In the genomic region with DNA sequence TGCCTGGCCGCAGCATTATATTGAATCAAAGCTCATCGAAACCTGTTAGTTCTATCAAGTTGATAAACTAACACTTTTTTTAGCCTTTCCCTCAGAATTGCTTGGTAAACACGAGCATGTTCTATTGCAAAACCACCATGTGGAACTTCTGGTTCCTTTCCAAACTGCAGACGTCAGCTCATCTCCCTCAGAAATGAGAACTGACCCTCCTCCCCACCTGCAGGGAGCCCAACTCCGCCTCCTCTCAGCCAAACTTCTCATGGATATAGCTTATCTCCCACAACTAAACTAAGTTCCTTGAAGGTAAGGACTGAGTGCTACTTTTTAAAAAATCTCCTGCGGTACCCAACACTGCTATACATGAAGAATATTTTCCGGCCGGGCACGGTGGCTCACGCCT, we compare ENCODE assay signal across 15 cellular contexts. TPM values are rescaled to one million over a fixed set of nuclear protein-coding genes. Genes with fewer than 3 reads are reported as not detected.
A peak's percentile ranks its signal among the peaks of the same experiment; 100 is the strongest.
DNase-seq lines count a peak whose midpoint lies in the region; ATAC-seq and TF ChIP-seq lines count a peak whose summit lies in the region.
"Had no signal": no experiment of that assay in that cellular context is flagged by ENCODE, and none has a peak within 500 bp of the region (broad histone marks: within the 10 kb centered on the region; RNA-seq: fewer than 3 reads in every experiment).

No MANE protein-coding gene starts in this region.

- peaks cover 6 to 7% of the 10 kb centered on the region in 2 donors for H3K36me3 Mint-ChIP-seq in activated naive CD4-positive, alpha-beta T cell treated with anti-CD3 and anti-CD28 coated beads, Interleukin-2, amount 50 U/mL, for 72 hours

- WGBS in aorta, 2 donors = 92 to 93% methylated on average over 10 of the region's 10 CpGs

- intact Hi-C loops in Right ventricle myocardium superior (cut with DNase I) (no loop called here), mucosa of descending colon (cut with DNase I, micrococcal nuclease) (no loop called here), aorta (cut with DNase I) (no loop called here)

- TF ChIP-seq CTCF in right atrium auricular region (IDR thresholded peaks at IDR 0.05) (no peak), mucosa of descending colon (IDR thresholded peaks at IDR 0.05) (no peak)

- H3K4me1 ChIP-seq in right atrium auricular region (no peaks in the 10 kb centered on the region), mucosa of descending colon (ENCODE audit: low read depth) (peaks cover under 1% of the 10 kb centered on the region), aorta (ENCODE audit: control insufficient read depth in 1 of 2, insufficient read depth in 2 of 2, low read length in 2 of 2) (no peaks in the 10 kb centered on the region)

- H3K4me3 ChIP-seq in right atrium auricular region (no peak overlapping the region), mucosa of descending colon (no peak overlapping the region), aorta (ENCODE audit: low read length in 2 of 2) (no peak overlapping the region)
- H3K4me3 ChIP-seq: ovary had no signal

- H3K27me3 ChIP-seq in right atrium auricular region (no peaks in the 10 kb centered on the region), aorta (ENCODE audit: control insufficient read depth in 1 of 2, insufficient read depth in 2 of 2, low read length in 1 of 2) (no peaks in the 10 kb centered on the region)
- H3K27me3 ChIP-seq: ovary had no signal

- H3K36me3 ChIP-seq in right atrium auricular region (peaks cover 7% of the 10 kb centered on the region), mucosa of descending colon (ENCODE audit: low read depth) (no peaks in the 10 kb centered on the region), aorta (ENCODE audit: control insufficient read depth in 1 of 2, insufficient read depth in 2 of 2, low read length in 1 of 2) (no peaks in the 10 kb centered on the region)
- H3K36me3 ChIP-seq: ovary had no signal

- no peak overlapping the region for H3K27ac ChIP-seq in right atrium auricular region
- no peak overlapping the region for H3K27ac ChIP-seq in aorta (ENCODE audit: low read depth in 1 of 2, low read length in 2 of 2)
- H3K27ac ChIP-seq: ovary had no signal

- H3K9me3 Mint-ChIP-seq in activated naive CD4-positive, alpha-beta T cell treated with anti-CD3 and anti-CD28 coated beads, Interleukin-2, amount 50 U/mL, for 72 hours = no peaks in the 10 kb centered on the region
- H3K9me3 Mint-ChIP-seq: activated CD4-positive, alpha-beta T cell treated with anti-CD3 and anti-CD28 coated beads, Interleukin-2, amount 10 ng/mL, durations not matched to agents 7 days and 5 days had no signal

- ATAC-seq in Right ventricle myocardium superior (ENCODE audit: poor library complexity) (peak; percentile 88), mucosa of descending colon (peak; percentile 27), aorta (ENCODE audit: low FRiP score) (peak; percentile 59), HG02852 (IDR thresholded peaks at IDR 0.05; ENCODE audit: unreplicated experiment) (no peak)
- ATAC-seq in activated naive CD4-positive, alpha-beta T cell treated with anti-CD3 and anti-CD28 coated beads, Interleukin-2, amount 50 U/mL, for 72 hours = no peak

- DNase-seq in Right ventricle myocardium superior = peak; percentile 61
- DNase-seq in right atrium auricular region (ENCODE audit: low spot score) = no peak
- peak; percentile 84 for DNase-seq in fibroblast of gingiva (ENCODE audit: low read depth)
- peak in 1 of 3 donors; percentile 36 for DNase-seq in mucosa of descending colon
- peak in 1 of 2 donors; percentile 59 for DNase-seq in aorta
- DNase-seq in activated naive CD4-positive, alpha-beta T cell treated with anti-CD3 and anti-CD28 coated beads, Interleukin-2, amount 50 U/mL, for 72 hours (ENCODE audit: low spot score in 2 of 2) = no peak
- DNase-seq in COR-L47 (lab: John Stamatoyannopoulos, UW) = no peak
- DNase-seq: activated CD4-positive, alpha-beta T cell treated with anti-CD3 and anti-CD28 coated beads, Interleukin-2, amount 10 ng/mL, durations not matched to agents 7 days and 5 days; activated naive CD4-positive, alpha-beta T cell treated with Interleukin-2 at 50 U/mL for 16 hours; GOT3; islet precursor cell; SK-N-SH had no signal

- H3K9me3 ChIP-seq in right atrium auricular region (no peaks in the 10 kb centered on the region), mucosa of descending colon (no peaks in the 10 kb centered on the region), aorta (ENCODE audit: control insufficient read depth, low read length) (no peaks in the 10 kb centered on the region)
- H3K9me3 ChIP-seq: ovary, SK-N-SH had no signal

- H3K27ac Mint-ChIP-seq in activated naive CD4-positive, alpha-beta T cell treated with anti-CD3 and anti-CD28 coated beads, Interleukin-2, amount 50 U/mL, for 72 hours = peak overlapping the region in 1 of 2 donors; percentile 57
- H3K27ac Mint-ChIP-seq: activated CD4-positive, alpha-beta T cell treated with anti-CD3 and anti-CD28 coated beads, Interleukin-2, amount 10 ng/mL, durations not matched to agents 7 days and 5 days had no signal

RNA-seq across cellular contexts. Expression of a gene that starts 6.7 kb away (rescaled TPM):
- 10.0 TPM for total RNA-seq in Right ventricle myocardium superior
- total RNA-seq in right atrium auricular region = 1 to 10 TPM; 5.1 to 8.5 TPM
- 10 to 100 TPM; 30.0 to 49.3 (median 30.9) TPM for total RNA-seq in mucosa of descending colon
- total RNA-seq in aorta = 10 to 100 TPM; 13.3 to 17.5 TPM
- polyA plus RNA-seq in aorta = 10 to 100 TPM in 1 of 2 donors, 1 to 10 TPM in 1; 7.3 to 21.7 TPM
- total RNA-seq in activated naive CD4-positive, alpha-beta T cell treated with anti-CD3 and anti-CD28 coated beads, Interleukin-2, amount 50 U/mL, for 72 hours = 10 to 100 TPM; 65.9 to 73.1 TPM

RNA-seq across cellular contexts. Expression of a gene that starts 21.0 kb away (rescaled TPM):
- total RNA-seq in Right ventricle myocardium superior (not detected), right atrium auricular region (not detected), mucosa of descending colon (under 1 TPM in 2 of 3 donors, not detected in 1; 0.13 to 0.23 TPM), aorta (not detected)
- not detected for polyA plus RNA-seq in aorta
- total RNA-seq in activated naive CD4-positive, alpha-beta T cell treated with anti-CD3 and anti-CD28 coated beads, Interleukin-2, amount 50 U/mL, for 72 hours = under 1 TPM in 1 of 2 donors, not detected in 1; 0.54 TPM
- total RNA-seq: activated CD4-positive, alpha-beta T cell treated with anti-CD3 and anti-CD28 coated beads, Interleukin-2, amount 10 ng/mL, durations not matched to agents 7 days and 5 days; LHCN-M2; ovary had no signal
- polyA plus RNA-seq: ovary, SK-N-SH had no signal

RNA-seq across cellular contexts. Expression of a gene that starts 41.5 kb away (rescaled TPM):
- total RNA-seq in Right ventricle myocardium superior (11.5 TPM), right atrium auricular region (10 to 100 TPM; 11.1 to 11.4 TPM), mucosa of descending colon (10 to 100 TPM; 20.1 to 24.1 (median 21.9) TPM), aorta (10 to 100 TPM; 10.8 to 15.4 TPM)
- 1 to 10 TPM; 3.9 to 4.5 TPM for polyA plus RNA-seq in aorta
- total RNA-seq in activated naive CD4-positive, alpha-beta T cell treated with anti-CD3 and anti-CD28 coated beads, Interleukin-2, amount 50 U/mL, for 72 hours = 10 to 100 TPM; 18.8 to 23.5 TPM

RNA-seq across cellular contexts. Expression of a gene that starts 41.8 kb away (rescaled TPM):
- total RNA-seq in Right ventricle myocardium superior (8.1 TPM), right atrium auricular region (10 to 100 TPM; 12.6 to 18.8 TPM), mucosa of descending colon (10 to 100 TPM; 27.9 to 39.8 (median 30.1) TPM), aorta (10 to 100 TPM; 27.8 to 37.8 TPM)
- polyA plus RNA-seq in aorta = 10 to 100 TPM in 1 of 2 donors, 1 to 10 TPM in 1; 2.9 to 20.8 TPM
- total RNA-seq in activated naive CD4-positive, alpha-beta T cell treated with anti-CD3 and anti-CD28 coated beads, Interleukin-2, amount 50 U/mL, for 72 hours = 10 to 100 TPM; 78.3 to 97.4 TPM

Comparison
In these comparisons a context has a peak if more than half of its experiments do, and no peak if none do; other contexts are left out.
1. DNase-seq: peak in Right ventricle myocardium superior (single experiment) and fibroblast of gingiva (single experiment); none in right atrium auricular region (single experiment), activated naive CD4-positive, alpha-beta T cell treated with anti-CD3 and anti-CD28 coated beads, Interleukin-2, amount 50 U/mL, for 72 hours (0 of 2) and COR-L47 (single experiment).
2. ATAC-seq: peak in Right ventricle myocardium superior (single experiment), mucosa of descending colon (single experiment) and aorta (single experiment); none in activated naive CD4-positive, alpha-beta T cell treated with anti-CD3 and anti-CD28 coated beads, Interleukin-2, amount 50 U/mL, for 72 hours (0 of 2) and HG02852 (single experiment).